Comparison of ENCODE assay signal across 29 cellular contexts in genomic region chr5:178675922-178676321, GRCh38.
"Had no signal": no experiment of that assay in that cellular context is flagged by ENCODE, and none has a peak within 500 bp of the region (broad histone marks: within the 10 kb centered on the region; RNA-seq: fewer than 3 reads in every experiment).

No MANE protein-coding gene starts in this region.

- H3K4me3 Mint-ChIP-seq: activated CD4-positive, alpha-beta T cell treated with anti-CD3 and anti-CD28 coated beads, Interleukin-2, amount 10 ng/mL, durations not matched to agents 24 days and 14 days; activated CD8-positive, alpha-beta T cell treated with anti-CD3 and anti-CD28 coated beads for 36 hours; activated naive CD4-positive, alpha-beta T cell treated with anti-CD3 and anti-CD28 coated beads, Interleukin-2, amount 10 ng/mL, durations not matched to agents 7 days and 5 days; activated naive CD8-positive, alpha-beta T cell; activated naive CD8-positive, alpha-beta T cell treated with anti-CD3 and anti-CD28 coated beads, Interleukin-2, amount 50 U/mL, for 24 hours; activated T-cell treated with anti-CD3 and anti-CD28 coated beads, Interleukin-2, amount 50 U/mL, for 4 hours; activated T-helper 1 cell treated with anti-CD3 and anti-CD28 coated beads, Interleukin-12 subunit alpha, Interleukin-12 subunit beta, Interleukin-2, Interleukin-4 antibody, amounts not matched to agents 30 ng/mL and 10 ng/mL and 1 ng/mL, durations not matched to agents 14 hours and 24 hours and 36 hours; T-helper 1 cell treated with Interleukin-12 subunit alpha and Interleukin-12 subunit beta and Interleukin-4 antibody, amounts not matched to agents 30 μg/mL and 1 μg/mL, for 36 hours; T-helper 2 cell treated with Interferon-gamma antibody and Interleukin-4, amounts not matched to agents 5 μg/mL and 100 μg/mL, for 36 hours had no signal

- H3K27me3 ChIP-seq: Peyer's patch had no signal

- H3K36me3 ChIP-seq: Peyer's patch had no signal

- H3K4me1 Mint-ChIP-seq: activated CD4-positive, alpha-beta T cell treated with anti-CD3 and anti-CD28 coated beads, Interleukin-2, amount 10 ng/mL, durations not matched to agents 24 days and 14 days; activated naive CD4-positive, alpha-beta T cell treated with anti-CD3 and anti-CD28 coated beads, Interleukin-2, amount 10 ng/mL, durations not matched to agents 7 days and 5 days had no signal

- DNase-seq: activated CD4-positive, alpha-beta T cell treated with anti-CD3 and anti-CD28 coated beads, Interleukin-2, amount 10 ng/mL, durations not matched to agents 24 days and 14 days; activated CD4-positive, alpha-beta T cell treated with anti-CD3 and anti-CD28 coated beads, Interleukin-2, amount 50 U/mL, for 4 hours; activated CD8-positive, alpha-beta T cell treated with anti-CD3 and anti-CD28 coated beads for 36 hours; activated naive CD4-positive, alpha-beta T cell treated with anti-CD3 and anti-CD28 coated beads, Interleukin-2, amount 10 ng/mL, durations not matched to agents 7 days and 5 days; activated naive CD8-positive, alpha-beta T cell treated with anti-CD3 and anti-CD28 coated beads, Interleukin-2, amount 50 U/mL, for 24 hours; activated T-cell treated with anti-CD3 and anti-CD28 coated beads for 4 hours; activated T-cell treated with anti-CD3 and anti-CD28 coated beads, Interleukin-2, amount 50 U/mL, for 4 hours; aorta; caudate nucleus; Kasumi-1; KG1; MM.1S; MV-4-11; NCI-H1092; NCI-H1436 treated with DMSO at 0.1 percent for 48 hours; NCI-H1694 treated with DMSO at 0.1 percent for 48 hours; NCI-H2029; NCI-H345; NCI-H524 treated with DMSO at 0.1 percent for 48 hours; NK-92 treated with Interleukin-12 subunit alpha and Interleukin-12 subunit beta, amount 100 ng/mL, for 24 hours; PC-3; Peyer's patch; Right ventricle myocardium superior; RPMI8226 had no signal

- H3K27me3 Mint-ChIP-seq: activated CD4-positive, alpha-beta T cell treated with anti-CD3 and anti-CD28 coated beads, Interleukin-2, amount 10 ng/mL, durations not matched to agents 24 days and 14 days; activated naive CD4-positive, alpha-beta T cell treated with anti-CD3 and anti-CD28 coated beads, Interleukin-2, amount 10 ng/mL, durations not matched to agents 7 days and 5 days had no signal

- H3K9me3 ChIP-seq: Peyer's patch had no signal

- H3K27ac Mint-ChIP-seq: activated CD4-positive, alpha-beta T cell treated with anti-CD3 and anti-CD28 coated beads, Interleukin-2, amount 10 ng/mL, durations not matched to agents 24 days and 14 days; activated CD8-positive, alpha-beta T cell treated with anti-CD3 and anti-CD28 coated beads for 36 hours; activated naive CD4-positive, alpha-beta T cell treated with anti-CD3 and anti-CD28 coated beads, Interleukin-2, amount 10 ng/mL, durations not matched to agents 7 days and 5 days; activated naive CD8-positive, alpha-beta T cell; activated naive CD8-positive, alpha-beta T cell treated with anti-CD3 and anti-CD28 coated beads, Interleukin-2, amount 50 U/mL, for 24 hours; activated T-helper 1 cell treated with anti-CD3 and anti-CD28 coated beads, Interleukin-12 subunit alpha, Interleukin-12 subunit beta, Interleukin-2, Interleukin-4 antibody, amounts not matched to agents 30 ng/mL and 10 ng/mL and 1 ng/mL, durations not matched to agents 14 hours and 24 hours and 36 hours; T-helper 1 cell treated with Interleukin-12 subunit alpha and Interleukin-12 subunit beta and Interleukin-4 antibody, amounts not matched to agents 30 μg/mL and 1 μg/mL, for 36 hours; T-helper 2 cell treated with Interferon-gamma antibody and Interleukin-4, amounts not matched to agents 5 μg/mL and 100 μg/mL, for 36 hours had no signal

- H3K36me3 Mint-ChIP-seq: activated naive CD4-positive, alpha-beta T cell treated with anti-CD3 and anti-CD28 coated beads, Interleukin-2, amount 10 ng/mL, durations not matched to agents 7 days and 5 days; activated naive CD8-positive, alpha-beta T cell had no signal

- H3K4me1 ChIP-seq: Peyer's patch had no signal

- H3K4me3 ChIP-seq: Peyer's patch, SK-N-MC had no signal

- ATAC-seq: activated CD8-positive, alpha-beta T cell treated with anti-CD3 and anti-CD28 coated beads for 36 hours; activated naive CD8-positive, alpha-beta T cell treated with anti-CD3 and anti-CD28 coated beads, Interleukin-2, amount 50 U/mL, for 24 hours; activated T-cell treated with anti-CD3 and anti-CD28 coated beads, Interleukin-2, amount 50 U/mL, for 4 hours; PC-3 had no signal

- H3K9me3 Mint-ChIP-seq: activated CD8-positive, alpha-beta T cell treated with anti-CD3 and anti-CD28 coated beads for 36 hours; activated naive CD8-positive, alpha-beta T cell treated with anti-CD3 and anti-CD28 coated beads, Interleukin-2, amount 50 U/mL, for 24 hours; activated T-cell treated with anti-CD3 and anti-CD28 coated beads, Interleukin-2, amount 50 U/mL, for 4 hours had no signal

- H3K27ac ChIP-seq: Peyer's patch, SK-N-MC had no signal
